In the genomic region with DNA sequence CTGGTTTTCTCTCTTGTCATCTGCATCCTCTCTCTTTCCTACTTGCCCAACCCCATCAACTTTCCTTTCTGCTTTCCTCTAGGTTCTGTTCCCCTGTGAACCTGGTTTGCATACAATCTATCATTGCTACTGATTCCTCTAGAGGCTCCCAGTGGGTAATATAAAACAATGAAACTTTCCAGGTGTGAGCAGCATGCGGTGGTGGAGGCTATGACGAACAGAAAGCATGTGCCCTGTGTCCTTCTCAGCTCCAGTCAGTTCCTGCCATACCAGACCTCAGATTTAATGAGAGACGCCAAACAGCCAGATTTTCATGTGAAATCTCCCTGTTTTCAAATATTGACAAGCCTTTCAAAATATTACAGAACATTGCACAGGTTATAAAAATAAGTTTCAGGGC, we compare ENCODE assay signal across 21 cellular contexts. TPM values are rescaled to one million over a fixed set of nuclear protein-coding genes. Genes with fewer than 3 reads are reported as not detected.
DNase-seq lines count a peak whose midpoint lies in the region; ATAC-seq and TF ChIP-seq lines count a peak whose summit lies in the region.
"Had no signal": no experiment of that assay in that cellular context is flagged by ENCODE, and none has a peak within 500 bp of the region (broad histone marks: within the 10 kb centered on the region; RNA-seq: fewer than 3 reads in every experiment).

No MANE protein-coding gene starts in this region.

- DNase-seq in IMR-90 (no peak), NCI-H2107 (lab: John Stamatoyannopoulos, UW) (peak; percentile 67), dermis blood vessel endothelial cell (peak; percentile 3), smooth muscle cell (lab: John Stamatoyannopoulos, UW; ENCODE audit: unreplicated experiment) (no peak), NCI-H187 treated with DMSO at 0.1 percent for 48 hours (lab: John Stamatoyannopoulos, UW) (no peak), AG08396 (ENCODE audit: low spot score) (no peak)
- DNase-seq: activated CD4-positive, alpha-beta T cell treated with anti-CD3 and anti-CD28 coated beads, Interleukin-2, amount 50 U/mL, for 4 hours; Calu3; cerebellar nuclear complex; effector CD8-positive, alpha-beta T cell; esophagus squamous epithelium; left ventricle myocardium inferior; mucosa of descending colon; NCI-H1694 treated with DMSO at 0.1 percent for 48 hours; NCI-H510A treated with DMSO at 0.1 percent for 48 hours; nucleus accumbens; SHP77 treated with DMSO at 0.1 percent for 48 hours; stimulated activated naive CD4-positive, alpha-beta T cell; thyroid gland had no signal

- H3K27me3 ChIP-seq in IMR-90 (ENCODE audit: control insufficient read depth, insufficient read depth, low read length) (no peaks in the 10 kb centered on the region), smooth muscle cell (ENCODE audit: low read depth) (no peaks in the 10 kb centered on the region)
- H3K27me3 ChIP-seq: esophagus squamous epithelium, right atrium auricular region, thyroid gland had no signal

- no peak overlapping the region for H2BK15ac ChIP-seq in IMR-90 (ENCODE audit: low read depth, low read length)

- H3K18ac ChIP-seq in IMR-90 (ENCODE audit: low read depth, low read length) = no peak overlapping the region

- peaks cover 5% of the 10 kb centered on the region for H3K79me2 ChIP-seq in smooth muscle cell (ENCODE audit: low read depth)

- peaks cover under 1% of the 10 kb centered on the region for H3F3A ChIP-seq in smooth muscle cell (ENCODE audit: low read depth)

- peaks cover 0 to 7% of the 10 kb centered on the region in 2 experiments; a peak in 2 of 4 replicates for H3K79me1 ChIP-seq in IMR-90 (ENCODE audit: low read depth in 1 of 2, low read length in 2 of 2)

- no peak for TF ChIP-seq RAD21 in IMR-90 (IDR thresholded peaks at IDR 0.05; ENCODE audit: low read length)

- H2BK20ac ChIP-seq in IMR-90 (ENCODE audit: low read depth, low read length) = no peak overlapping the region

- H4K91ac ChIP-seq in IMR-90 (ENCODE audit: insufficient read depth, low read depth, low read length) = no peak overlapping the region

- ATAC-seq in IMR-90 (ENCODE audit: low read depth) (no peak), GM18858 (IDR thresholded peaks at IDR 0.05; ENCODE audit: unreplicated experiment) (no peak)
- ATAC-seq: mucosa of descending colon had no signal

- BruUV-seq in IMR-90 (replicated peaks; lab: Mats Ljungman, UMichigan) = no TSS peak

- H3K4me1 ChIP-seq in IMR-90 (ENCODE audit: control insufficient read depth, insufficient read depth, low read length) (peaks cover 7% of the 10 kb centered on the region), smooth muscle cell (ENCODE audit: low read depth) (peaks cover 19% of the 10 kb centered on the region)

- no peak overlapping the region for H4K8ac ChIP-seq in IMR-90 (ENCODE audit: low read depth in 2 of 2, low read length in 2 of 2)

- no peak overlapping the region for H2BK120ac ChIP-seq in IMR-90 (ENCODE audit: low read depth, low read length)

- H3K4me3 ChIP-seq in IMR-90 (ENCODE audit: insufficient read depth, low read depth, low read length) (no peak overlapping the region), smooth muscle cell (no peak overlapping the region)
- H3K4me3 ChIP-seq: esophagus squamous epithelium, left ventricle myocardium inferior, mucosa of descending colon, right atrium auricular region, thyroid gland had no signal

- no peak for TF ChIP-seq POLR2A in IMR-90 (IDR thresholded peaks at IDR 0.05; ENCODE audit: low read depth, low read length)

- no peak overlapping the region for H2AK9ac ChIP-seq in IMR-90 (replicated peaks; ENCODE audit: low read depth, low read length, poor library complexity)

- H3K36me3 ChIP-seq in IMR-90 (ENCODE audit: control insufficient read depth, insufficient read depth, low read length) (no peaks in the 10 kb centered on the region), smooth muscle cell (ENCODE audit: low read depth) (no peaks in the 10 kb centered on the region)
- H3K36me3 ChIP-seq: esophagus squamous epithelium, left ventricle myocardium inferior, right atrium auricular region, thyroid gland had no signal

- H2AK5ac ChIP-seq in IMR-90 (ENCODE audit: low read depth, low read length) = no peak overlapping the region

- H3K9ac ChIP-seq in IMR-90 (ENCODE audit: low read depth, low read length) (no peak overlapping the region), smooth muscle cell (ENCODE audit: low read depth) (no peak overlapping the region)

- H3K27ac ChIP-seq in IMR-90 (ENCODE audit: insufficient read depth, low read length) (no peak overlapping the region), smooth muscle cell (ENCODE audit: low read depth) (no peak overlapping the region)
- H3K27ac ChIP-seq: esophagus squamous epithelium, left ventricle myocardium inferior, right atrium auricular region, thyroid gland had no signal

- H3K4me2 ChIP-seq in IMR-90 (ENCODE audit: low read depth, low read length) (no peak overlapping the region), smooth muscle cell (no peak overlapping the region)

- H2AFZ ChIP-seq in IMR-90 (replicated peaks; ENCODE audit: low read length, poor library complexity) (peak overlapping the region; percentile 16), smooth muscle cell (ENCODE audit: low read depth) (peak overlapping the region; percentile 57)

- POLR2A ChIA-PET in IMR-90 (lab: Charles Lee; ENCODE audit: unreplicated experiment) = no interaction called here

- H3K4ac ChIP-seq in IMR-90 (ENCODE audit: low read depth, low read length) = no peak overlapping the region

- intact Hi-C loops in IMR-90 (cut with micrococcal nuclease) = no loop called here

- dilution Hi-C loops in IMR-90 (cut with HindIII; ENCODE audit: low sequenced_read_pairs, unreplicated experiment) = no loop called here

- TF ChIP-seq CTCF in IMR-90 (conservative IDR thresholded peaks at IDR 0.05; ENCODE audit: low read depth, low read length) = no peak
- TF ChIP-seq CTCF in smooth muscle cell (IDR thresholded peaks at IDR 0.05; ENCODE audit: borderline replicate concordance, insufficient read depth, poor library complexity, severe bottlenecking) = no peak

- H3K9me3 ChIP-seq in IMR-90 (ENCODE audit: control insufficient read depth, insufficient read depth, low read length) = no peaks in the 10 kb centered on the region
- H3K9me3 ChIP-seq in smooth muscle cell (replicated peaks; ENCODE audit: low read depth) = no peaks in the 10 kb centered on the region
- H3K9me3 ChIP-seq: esophagus squamous epithelium, left ventricle myocardium inferior, mucosa of descending colon, right atrium auricular region, thyroid gland had no signal

- H3K23ac ChIP-seq in IMR-90 (ENCODE audit: low read depth, low read length) = 0 out of 2 replicates have a peak overlapping the region, but pooled peaks have one; percentile 8

- peaks cover 6% of the 10 kb centered on the region for H3K9me1 ChIP-seq in IMR-90 (ENCODE audit: insufficient read depth, low read length)

- CTCF ChIA-PET in IMR-90 (lab: Yijun Ruan, JAX) = no interaction called here

- peaks cover 8% of the 10 kb centered on the region for H4K20me1 ChIP-seq in IMR-90 (ENCODE audit: insufficient read depth, low read length)
- H4K20me1 ChIP-seq in smooth muscle cell (ENCODE audit: low read depth) = peaks cover 5% of the 10 kb centered on the region

- H3K56ac ChIP-seq in IMR-90 (ENCODE audit: extremely low read depth, insufficient read depth, low read length) = no peak overlapping the region

- H3K14ac ChIP-seq in IMR-90 (replicated peaks; ENCODE audit: low read depth, low read length) = no peak overlapping the region

- in situ Hi-C loops in IMR-90 (cut with MboI; ENCODE audit: low sequenced_read_pairs) = no loop called here

- 89% methylated on average over 1 of the region's 3 CpGs; no CpG with 5 or more reads in 1 of the 2 experiments for WGBS in IMR-90 (ENCODE audit: extremely low coverage in 2 of 2, insufficient read length in 1 of 2), 2 experiments
- 90% methylated on average over 3 of the region's 3 CpGs for WGBS in smooth muscle cell (ENCODE audit: low lambda C conversion rate)

- no peak overlapping the region for H2BK5ac ChIP-seq in IMR-90 (ENCODE audit: low read depth, low read length, poor library complexity, severe bottlenecking)

- no peak overlapping the region for H4K5ac ChIP-seq in IMR-90 (ENCODE audit: low read depth, low read length)

TF ChIP-seq in IMR-90, 13 proteins besides CTCF, POLR2A, EP300 and RAD21 (continues in another document):
- TF ChIP-seq, protein P1, sequence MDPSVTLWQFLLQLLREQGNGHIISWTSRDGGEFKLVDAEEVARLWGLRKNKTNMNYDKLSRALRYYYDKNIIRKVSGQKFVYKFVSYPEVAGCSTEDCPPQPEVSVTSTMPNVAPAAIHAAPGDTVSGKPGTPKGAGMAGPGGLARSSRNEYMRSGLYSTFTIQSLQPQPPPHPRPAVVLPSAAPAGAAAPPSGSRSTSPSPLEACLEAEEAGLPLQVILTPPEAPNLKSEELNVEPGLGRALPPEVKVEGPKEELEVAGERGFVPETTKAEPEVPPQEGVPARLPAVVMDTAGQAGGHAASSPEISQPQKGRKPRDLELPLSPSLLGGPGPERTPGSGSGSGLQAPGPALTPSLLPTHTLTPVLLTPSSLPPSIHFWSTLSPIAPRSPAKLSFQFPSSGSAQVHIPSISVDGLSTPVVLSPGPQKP (IDR thresholded peaks at IDR 0.05; ENCODE audit: borderline replicate concordance, low read depth, low read length) = no peak
- TF ChIP-seq FOS (IDR thresholded peaks at IDR 0.05; ENCODE audit: low read depth, low read length) (no peak), MAFK (IDR thresholded peaks at IDR 0.05; ENCODE audit: low read depth, low read length) (no peak), NFE2L2 (IDR thresholded peaks at IDR 0.05; ENCODE audit: low read depth, low read length) (no peak), RCOR1 (IDR thresholded peaks at IDR 0.05; ENCODE audit: insufficient replicate concordance, low read length) (no peak), USF2 (IDR thresholded peaks at IDR 0.05; ENCODE audit: low read depth, low read length) (no peak), MAZ (IDR thresholded peaks at IDR 0.05; ENCODE audit: borderline replicate concordance, low read depth, low read length) (no peak), BHLHE40 (IDR thresholded peaks at IDR 0.05; ENCODE audit: low read depth, low read length) (no peak), CEBPB (IDR thresholded peaks at IDR 0.05; ENCODE audit: low read depth, low read length) (no peak), SMC3 (IDR thresholded peaks at IDR 0.05; ENCODE audit: low read depth, low read length) (no peak)

RNA-seq across cellular contexts. Expression of gene ACAP2, which starts 3.5 kb away (rescaled TPM):
- total RNA-seq in IMR-90 (2012; rRNA removed) (35.1 and 55.8 TPM in 2 replicates), dermis blood vessel endothelial cell (63.3 and 66.9 TPM in 2 replicates), smooth muscle cell (41.8 and 58.9 TPM in 2 replicates)
- polyA plus RNA-seq in IMR-90 (2012; rRNA removed) (8.3 and 11.9 TPM in 2 replicates), smooth muscle cell (19.8 and 24.7 TPM in 2 replicates)
- polyA plus RNA-seq in IMR-90 (2012; cell fraction: cytosol; rRNA removed) = 1.8 and 2.2 TPM in 2 replicates
- 2.2 and 17.1 TPM in 2 replicates for polyA plus RNA-seq in IMR-90 (2012; cell fraction: nucleus; rRNA removed; ENCODE audit: low replicate concordance)

Comparison
In these comparisons a context has a peak if more than half of its experiments do, and no peak if none do; other contexts are left out.
1. DNase-seq: peak in NCI-H2107 (single experiment) and dermis blood vessel endothelial cell (single experiment); none in IMR-90 (single experiment), smooth muscle cell (single experiment), NCI-H187 treated with DMSO at 0.1 percent for 48 hours (single experiment) and AG08396 (single experiment).